Comparison of ENCODE assay signal across 18 cellular contexts in genomic region chr1:100246738-100247137, GRCh38. TPM values are rescaled to one million over a fixed set of nuclear protein-coding genes. Genes with fewer than 3 reads are reported as not detected.
A peak's percentile ranks its signal among the peaks of the same experiment; 100 is the strongest.
DNase-seq lines count a peak whose midpoint lies in the region; ATAC-seq and TF ChIP-seq lines count a peak whose summit lies in the region.
"Had no signal": no experiment of that assay in that cellular context is flagged by ENCODE, and none has a peak within 500 bp of the region (broad histone marks: within the 10 kb centered on the region; RNA-seq: fewer than 3 reads in every experiment).

No MANE protein-coding gene starts in this region.

- intact Hi-C loops in CD4-positive, alpha-beta T cell (cut with DNase I, micrococcal nuclease) = loop anchor here (5.0 kb wide), 2 partner anchors 106 to 114 kb away; partner anchors contain the start of genes CDC14A (in 1 of the 2), SASS6 (in 1 of the 2) and TRMT13 (in 1 of the 2)

- H3K4me1 ChIP-seq in HEK293 (ENCODE audit: control insufficient read depth, insufficient read depth, low read length) = no peaks in the 10 kb centered on the region
- H3K4me1 ChIP-seq in effector memory CD4-positive, alpha-beta T cell (ENCODE audit: control insufficient read depth, insufficient read depth, low read length, poor library complexity, severe bottlenecking) = no peaks in the 10 kb centered on the region
- H3K4me1 ChIP-seq: BE2C had no signal

- peak overlapping the region; percentile 1 for H3K27ac Mint-ChIP-seq in CD4-positive, alpha-beta T cell
- H3K27ac Mint-ChIP-seq in activated naive CD8-positive, alpha-beta T cell treated with anti-CD3 and anti-CD28 coated beads, Interleukin-2, amount 10 ng/mL, durations not matched to agents 7 days and 5 days = peak overlapping the region; percentile 28
- H3K27ac Mint-ChIP-seq in naive thymus-derived CD8-positive, alpha-beta T cell = peak overlapping the region in 2 of 10 donors; percentile 0 to 15

- ATAC-seq in CD4-positive, alpha-beta T cell (ENCODE audit: poor library complexity) = no peak
- ATAC-seq in activated naive CD8-positive, alpha-beta T cell treated with anti-CD3 and anti-CD28 coated beads, Interleukin-2, amount 10 ng/mL, durations not matched to agents 7 days and 5 days (ENCODE audit: low read depth) = no peak
- ATAC-seq in naive thymus-derived CD8-positive, alpha-beta T cell = no peak
- ATAC-seq: GM23338 had no signal

- CTCF ChIA-PET in CD4-positive, alpha-beta T cell (lab: Charles Lee) = no interaction called here
- CTCF ChIA-PET in HEK293 (lab: Yijun Ruan, JAX) = no interaction called here

- DNase-seq in CD4-positive, alpha-beta T cell = no peak
- no peak for DNase-seq in activated naive CD8-positive, alpha-beta T cell treated with anti-CD3 and anti-CD28 coated beads, Interleukin-2, amount 10 ng/mL, durations not matched to agents 7 days and 5 days
- no peak for DNase-seq in naive thymus-derived CD8-positive, alpha-beta T cell
- DNase-seq in effector memory CD4-positive, alpha-beta T cell = no peak
- no peak for DNase-seq in Ammon's horn (ENCODE audit: low spot score)
- DNase-seq in stimulated activated CD4-positive, alpha-beta T cell treated with anti-CD3 and anti-CD28 coated beads, Interleukin-15, amount 100 ng/mL, for 24 hours = no peak
- DNase-seq: BE2C; CD8-positive, alpha-beta memory T cell; DND-41; GF-D8; MV-4-11; NCI-H1417 treated with DMSO at 0.1 percent for 48 hours; NCI-H2029; NCI-H510A; RPMI8226; SJCRH30 had no signal

- POLR2A ChIA-PET in CD4-positive, alpha-beta T cell (lab: Charles Lee) = interaction anchor here (2.1 kb wide), 1 partner anchor 20 kb away, joined by 5 read pairs; the partner anchor contains the start of gene RTCA
- POLR2A ChIA-PET in HEK293 (lab: Yijun Ruan, JAX) = no interaction called here
- POLR2A ChIA-PET in activated naive CD8-positive, alpha-beta T cell treated with anti-CD3 and anti-CD28 coated beads, Interleukin-2, amount 10 ng/mL, durations not matched to agents 7 days and 5 days (lab: Charles Lee) = no interaction called here
- POLR2A ChIA-PET in naive thymus-derived CD8-positive, alpha-beta T cell (lab: Charles Lee) = no interaction called here

- peaks cover 5% of the 10 kb centered on the region for H3K36me3 Mint-ChIP-seq in CD4-positive, alpha-beta T cell (ENCODE audit: low read depth)
- peaks cover 6% of the 10 kb centered on the region for H3K36me3 Mint-ChIP-seq in activated naive CD8-positive, alpha-beta T cell treated with anti-CD3 and anti-CD28 coated beads, Interleukin-2, amount 10 ng/mL, durations not matched to agents 7 days and 5 days
- peaks cover 0 to 18% (median 0%) of the 10 kb centered on the region in 3 donors for H3K36me3 Mint-ChIP-seq in naive thymus-derived CD8-positive, alpha-beta T cell

- no peaks in the 10 kb centered on the region for H3K27me3 ChIP-seq in CD4-positive, alpha-beta T cell (ENCODE audit: control insufficient read depth, insufficient read depth, low read length)
- H3K27me3 ChIP-seq in effector memory CD4-positive, alpha-beta T cell (replicated peaks; ENCODE audit: control insufficient read depth, insufficient read depth, low read length, poor library complexity, severe bottlenecking) = no peaks in the 10 kb centered on the region
- H3K27me3 ChIP-seq: BE2C, SJCRH30 had no signal

- no peaks in the 10 kb centered on the region for H3K9me3 Mint-ChIP-seq in CD4-positive, alpha-beta T cell
- no peaks in the 10 kb centered on the region for H3K9me3 Mint-ChIP-seq in activated naive CD8-positive, alpha-beta T cell treated with anti-CD3 and anti-CD28 coated beads, Interleukin-2, amount 10 ng/mL, durations not matched to agents 7 days and 5 days
- no peaks in the 10 kb centered on the region for H3K9me3 Mint-ChIP-seq in naive thymus-derived CD8-positive, alpha-beta T cell
- H3K9me3 Mint-ChIP-seq: CD8-positive, alpha-beta memory T cell; GM23338 had no signal

- no peaks in the 10 kb centered on the region for H3K27me3 Mint-ChIP-seq in CD4-positive, alpha-beta T cell
- no peaks in the 10 kb centered on the region for H3K27me3 Mint-ChIP-seq in activated naive CD8-positive, alpha-beta T cell treated with anti-CD3 and anti-CD28 coated beads, Interleukin-2, amount 10 ng/mL, durations not matched to agents 7 days and 5 days
- no peaks in the 10 kb centered on the region for H3K27me3 Mint-ChIP-seq in naive thymus-derived CD8-positive, alpha-beta T cell
- H3K27me3 Mint-ChIP-seq: CD8-positive, alpha-beta memory T cell had no signal

- H3K27ac ChIP-seq in CD4-positive, alpha-beta T cell (ENCODE audit: low read depth, low read length) = no peak overlapping the region
- no peak overlapping the region for H3K27ac ChIP-seq in HEK293 (ENCODE audit: extremely low read depth, low read depth, low read length)
- no peak overlapping the region for H3K27ac ChIP-seq in effector memory CD4-positive, alpha-beta T cell (ENCODE audit: insufficient read depth, low read length, poor library complexity, severe bottlenecking)
- H3K27ac ChIP-seq: SJCRH30 had no signal

- H3K4me3 Mint-ChIP-seq in CD4-positive, alpha-beta T cell = peak overlapping the region; percentile 54
- no peak overlapping the region for H3K4me3 Mint-ChIP-seq in activated naive CD8-positive, alpha-beta T cell treated with anti-CD3 and anti-CD28 coated beads, Interleukin-2, amount 10 ng/mL, durations not matched to agents 7 days and 5 days
- H3K4me3 Mint-ChIP-seq in naive thymus-derived CD8-positive, alpha-beta T cell = peak overlapping the region in 7 of 10 donors; percentile 1 to 58 (median 8)
- H3K4me3 Mint-ChIP-seq: GM23338 had no signal

- peaks cover 28% of the 10 kb centered on the region for H3K4me1 Mint-ChIP-seq in CD4-positive, alpha-beta T cell (ENCODE audit: low read depth)
- peaks cover 13% of the 10 kb centered on the region for H3K4me1 Mint-ChIP-seq in activated naive CD8-positive, alpha-beta T cell treated with anti-CD3 and anti-CD28 coated beads, Interleukin-2, amount 10 ng/mL, durations not matched to agents 7 days and 5 days
- peaks cover 14 to 42% (median 31%) of the 10 kb centered on the region in 4 donors for H3K4me1 Mint-ChIP-seq in naive thymus-derived CD8-positive, alpha-beta T cell
- H3K4me1 Mint-ChIP-seq: GM23338 had no signal

- H3K9me3 ChIP-seq in CD4-positive, alpha-beta T cell (ENCODE audit: control insufficient read depth, low read length) = no peaks in the 10 kb centered on the region
- no peaks in the 10 kb centered on the region for H3K9me3 ChIP-seq in HEK293 (ENCODE audit: control insufficient read depth, insufficient read depth, low read depth, low read length)
- H3K9me3 ChIP-seq in effector memory CD4-positive, alpha-beta T cell (ENCODE audit: control insufficient read depth, low read length) = no peaks in the 10 kb centered on the region
- H3K9me3 ChIP-seq: BE2C, SJCRH30 had no signal

- no peak for TF ChIP-seq CTCF in CD4-positive, alpha-beta T cell (IDR thresholded peaks at IDR 0.05)
- TF ChIP-seq CTCF in HEK293 (tag by site-specific recombination; IDR thresholded peaks at IDR 0.05) = no peak

- H3K36me3 ChIP-seq in HEK293 (ENCODE audit: control insufficient read depth in 2 of 2, insufficient read depth in 1 of 2, low read length in 2 of 2) = peaks cover 0 to 3% of the 10 kb centered on the region in 2 experiments; a peak in 2 of 3 replicates
- no peaks in the 10 kb centered on the region for H3K36me3 ChIP-seq in effector memory CD4-positive, alpha-beta T cell (ENCODE audit: control insufficient read depth, insufficient read depth, low read length)
- H3K36me3 ChIP-seq: BE2C had no signal

- H3K4me3 ChIP-seq in HEK293 (ENCODE audit: low read depth, low read length) = no peak overlapping the region
- no peak overlapping the region for H3K4me3 ChIP-seq in effector memory CD4-positive, alpha-beta T cell (ENCODE audit: insufficient read depth, low read depth, low read length, poor library complexity, severe bottlenecking)
- H3K4me3 ChIP-seq: GM23338, SJCRH30 had no signal

RNA-seq across cellular contexts. Expression of gene DBT, which starts 2.9 kb away (rescaled TPM):
- 1 to 10 TPM; 5.3 to 5.4 TPM for total RNA-seq in CD4-positive, alpha-beta T cell
- 10 to 100 TPM; 12.2 to 13.4 TPM for total RNA-seq in activated naive CD8-positive, alpha-beta T cell treated with anti-CD3 and anti-CD28 coated beads, Interleukin-2, amount 10 ng/mL, durations not matched to agents 7 days and 5 days
- 10 to 100 TPM; 16.2 to 16.5 TPM for total RNA-seq in naive thymus-derived CD8-positive, alpha-beta T cell
- 1 to 10 TPM; 5.2 to 7.2 (median 6.3) TPM for polyA plus RNA-seq in naive thymus-derived CD8-positive, alpha-beta T cell

RNA-seq across cellular contexts. Expression of gene RTCA, which starts 19.3 kb away (rescaled TPM):
- 10 to 100 TPM; 62.1 to 67.1 TPM for total RNA-seq in CD4-positive, alpha-beta T cell
- total RNA-seq in activated naive CD8-positive, alpha-beta T cell treated with anti-CD3 and anti-CD28 coated beads, Interleukin-2, amount 10 ng/mL, durations not matched to agents 7 days and 5 days = 10 to 100 TPM; 47.7 to 48.1 TPM
- 10 to 100 TPM; 36.6 to 42.2 TPM for total RNA-seq in naive thymus-derived CD8-positive, alpha-beta T cell
- polyA plus RNA-seq in naive thymus-derived CD8-positive, alpha-beta T cell = 10 to 100 TPM; 13.8 to 18.0 (median 15.2) TPM
